ENCODE assay signal across 8 cellular contexts in the genomic region with DNA sequence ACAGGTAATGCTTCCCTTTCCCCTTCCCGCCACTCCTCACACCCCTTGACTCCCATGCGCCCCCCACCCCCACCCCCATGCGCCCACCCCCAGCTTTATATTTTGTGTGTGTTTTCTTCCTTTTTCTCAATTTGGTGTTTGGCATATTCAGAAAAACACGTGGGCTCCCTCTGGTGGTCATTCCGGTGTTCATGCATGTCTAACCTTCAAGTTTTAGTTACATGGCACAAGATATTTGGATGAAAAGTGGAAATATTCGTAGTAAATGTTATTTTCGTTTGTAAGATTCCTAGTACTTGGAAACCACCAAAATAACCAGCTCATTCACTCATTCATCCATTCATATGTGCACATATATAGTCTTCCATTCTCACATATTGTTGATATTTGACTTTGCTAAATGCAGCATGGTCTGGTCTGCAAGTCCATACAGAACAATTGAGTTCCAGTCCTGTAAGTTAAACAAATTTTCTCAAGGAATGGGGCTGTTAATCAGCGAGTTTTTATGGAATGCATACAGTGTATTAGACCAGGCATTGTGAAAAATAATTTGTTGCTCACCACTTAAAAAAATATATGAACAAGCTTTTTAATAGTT.
A peak's percentile ranks its signal among the peaks of the same experiment; 100 is the strongest.
DNase-seq lines count a peak whose midpoint lies in the region; ATAC-seq and TF ChIP-seq lines count a peak whose summit lies in the region.

No MANE protein-coding gene starts in this region.

- peaks cover 7% of the 10 kb centered on the region for H3K4me1 Mint-ChIP-seq in CD8-positive, alpha-beta T cell (ENCODE audit: low read depth)

- TF ChIP-seq CTCF in CD8-positive, alpha-beta T cell (IDR thresholded peaks at IDR 0.05), result peak; percentile 76

- H3K36me3 Mint-ChIP-seq in CD8-positive, alpha-beta T cell, result no peaks in the 10 kb centered on the region

- no peaks in the 10 kb centered on the region for H3K27me3 ChIP-seq in CD8-positive, alpha-beta T cell (ENCODE audit: insufficient read depth, low read length)

- H3K4me3 ChIP-seq in CD8-positive, alpha-beta T cell (ENCODE audit: low read depth, low read length), result no peak overlapping the region

- ATAC-seq in CD8-positive, alpha-beta T cell, result no peak

- CTCF ChIA-PET in CD8-positive, alpha-beta T cell (lab: Charles Lee), result interaction anchor here (0.6 to 3.7 kb wide), 43 partner anchors 9 to 657 kb away, joined by 3 to 35 read pairs (median 4); no protein-coding TSS in a partner anchor

- DNase-seq in CD8-positive, alpha-beta T cell, result peak; percentile 21 to 74 (median 65)
- DNase-seq in HS-5 (ENCODE audit: low read depth) (peak; percentile 37), RKO (ENCODE audit: low spot score) (peak; percentile 72), germinal center (ENCODE audit: low spot score) (peak; percentile 8), pulmonary artery endothelial cell (ENCODE audit: low read depth, low spot score) (peak; percentile 65), NCI-H187 treated with DMSO at 0.1 percent for 48 hours (lab: John Stamatoyannopoulos, UW) (no peak), cortex of kidney (lab: John Stamatoyannopoulos, UW) (no peak)
- DNase-seq in activated T-helper 1 cell treated with anti-CD3 and anti-CD28 coated beads, Interleukin-2, amount 50 U/mL, for 16 hours (ENCODE audit: low read depth in 1 of 2, low spot score in 1 of 2), result peak; percentile 9 to 22

- peaks cover 5% of the 10 kb centered on the region for H3K4me1 ChIP-seq in CD8-positive, alpha-beta T cell (ENCODE audit: insufficient read depth, low read length)

- H3K36me3 ChIP-seq in CD8-positive, alpha-beta T cell (ENCODE audit: insufficient read depth, low read length), result no peaks in the 10 kb centered on the region

- POLR2A ChIA-PET in CD8-positive, alpha-beta T cell (lab: Charles Lee), result no interaction called here

- H3K27ac ChIP-seq in CD8-positive, alpha-beta T cell (ENCODE audit: low read depth, low read length), result no peak overlapping the region

- intact Hi-C loops in CD8-positive, alpha-beta T cell (cut with DNase I, micrococcal nuclease), result loop anchor here (1.0 to 10.0 kb wide), 5 partner anchors 40 to 1357 kb away; no protein-coding TSS in a partner anchor

- no peaks in the 10 kb centered on the region for H3K27me3 Mint-ChIP-seq in CD8-positive, alpha-beta T cell (ENCODE audit: low read depth)

- no peaks in the 10 kb centered on the region for H3K9me3 ChIP-seq in CD8-positive, alpha-beta T cell (ENCODE audit: low read length)

- H3K27ac Mint-ChIP-seq in CD8-positive, alpha-beta T cell, result no peak overlapping the region

- H3K4me3 Mint-ChIP-seq in CD8-positive, alpha-beta T cell, result no peak overlapping the region

- no peaks in the 10 kb centered on the region for H3K9me3 Mint-ChIP-seq in CD8-positive, alpha-beta T cell

Comparison
In these comparisons a context has a peak if more than half of its experiments do, and no peak if none do; other contexts are left out.
1. DNase-seq: peak in CD8-positive, alpha-beta T cell (7 of 7), HS-5 (single experiment), RKO (single experiment), activated T-helper 1 cell treated with anti-CD3 and anti-CD28 coated beads, Interleukin-2, amount 50 U/mL, for 16 hours (2 of 2), germinal center (single experiment) and pulmonary artery endothelial cell (single experiment); none in NCI-H187 treated with DMSO at 0.1 percent for 48 hours (single experiment) and cortex of kidney (single experiment).